Comparison of ENCODE assay signal across 2 cellular contexts in genomic region chr3:10918011-10918410, GRCh38.
TF ChIP-seq lines count a peak whose summit lies in the region.

No MANE protein-coding gene starts in this region.

TF ChIP-seq in K562, 482 proteins besides CTCF, POLR2A, EP300 and RAD21:
- TF ChIP-seq GABPB1 (CRISPR knock-in tag; IDR thresholded peaks at IDR 0.05): no peak
- TF ChIP-seq SIN3B (IDR thresholded peaks at IDR 0.05; ENCODE audit: low read depth): no peak
- no peak for TF ChIP-seq TBP (optimal IDR thresholded peaks at IDR 0.05; ENCODE audit: low read depth, low read length)
- no peak for TF ChIP-seq STAG1 (CRISPR knock-in tag; IDR thresholded peaks at IDR 0.05; ENCODE audit: borderline replicate concordance)
- peak; percentile 51 for TF ChIP-seq ZFP36 (IDR thresholded peaks at IDR 0.05; ENCODE audit: low read depth, low read length, partially characterized antibody)
- TF ChIP-seq RBM25 (IDR thresholded peaks at IDR 0.05; ENCODE audit: low read depth, low read length, severe bottlenecking): peak; percentile 71
- TF ChIP-seq GATAD2A (IDR thresholded peaks at IDR 0.05): no peak
- TF ChIP-seq PTBP1 (IDR thresholded peaks at IDR 0.05; ENCODE audit: low read depth, low read length): no peak
- TF ChIP-seq ETV1 (tag; conservative IDR thresholded peaks at IDR 0.05; ENCODE audit: low read depth): no peak
- no peak for TF ChIP-seq ZNF77 (CRISPR knock-in tag; IDR thresholded peaks at IDR 0.05)
- no peak for TF ChIP-seq ZNF766 (CRISPR knock-in tag; conservative IDR thresholded peaks at IDR 0.05)
- no peak for TF ChIP-seq ZBTB9 (CRISPR knock-in tag; IDR thresholded peaks at IDR 0.05)
- TF ChIP-seq ILF3 (IDR thresholded peaks at IDR 0.05; ENCODE audit: borderline replicate concordance): no peak

TF ChIP-seq in HepG2, 621 proteins besides CTCF, POLR2A, EP300 and RAD21:
- TF ChIP-seq HMGA1 (CRISPR knock-in tag; conservative IDR thresholded peaks at IDR 0.05) (no peak), ZNF768 (CRISPR knock-in tag; IDR thresholded peaks at IDR 0.05) (peak; percentile 92)
TF ChIP-seq in HepG2: peak in this region for 1.
